Comparison of ENCODE assay signal across 20 cellular contexts in genomic region chr10:71891437-71891836, GRCh38.
"Had no signal": no experiment of that assay in that cellular context is flagged by ENCODE, and none has a peak within 500 bp of the region (broad histone marks: within the 10 kb centered on the region; RNA-seq: fewer than 3 reads in every experiment).

No MANE protein-coding gene starts in this region.

- H3K9me3 Mint-ChIP-seq: activated CD4-positive, alpha-beta T cell treated with anti-CD3 and anti-CD28 coated beads, Interleukin-2, amount 10 ng/mL, durations not matched to agents 7 days and 5 days; activated naive CD8-positive, alpha-beta T cell treated with anti-CD3 and anti-CD28 coated beads, Interleukin-2, amount 10 ng/mL, durations not matched to agents 7 days and 5 days; activated T-helper 1 cell treated with anti-CD3 and anti-CD28 coated beads, Interleukin-12 subunit alpha, Interleukin-12 subunit beta, Interleukin-2, Interleukin-4 antibody, amounts not matched to agents 30 ng/mL and 10 ng/mL and 1 ng/mL, durations not matched to agents 14 hours and 24 hours and 36 hours; natural killer cell treated with Interleukin-12 subunit alpha and Interleukin-12 subunit beta and Interleukin-15 and Interleukin-18, amount 100 ng/mL, for 72 hours; T-helper 2 cell treated with Interferon-gamma antibody and Interleukin-4, amounts not matched to agents 5 μg/mL and 100 μg/mL, for 36 hours had no signal

- H3K36me3 Mint-ChIP-seq: activated naive CD8-positive, alpha-beta T cell treated with anti-CD3 and anti-CD28 coated beads, Interleukin-2, amount 10 ng/mL, durations not matched to agents 7 days and 5 days; natural killer cell treated with Interleukin-12 subunit alpha and Interleukin-12 subunit beta and Interleukin-15 and Interleukin-18, amount 100 ng/mL, for 72 hours had no signal

- H3K4me3 Mint-ChIP-seq: activated CD4-positive, alpha-beta T cell treated with anti-CD3 and anti-CD28 coated beads, Interleukin-2, amount 10 ng/mL, durations not matched to agents 7 days and 5 days; activated CD8-positive, alpha-beta T cell treated with anti-CD3 and anti-CD28 coated beads, Interleukin-2, amount 10 ng/mL, durations not matched to agents 7 days and 5 days; activated naive CD8-positive, alpha-beta T cell treated with anti-CD3 and anti-CD28 coated beads, Interleukin-2, amount 10 ng/mL, durations not matched to agents 7 days and 5 days; activated T-helper 1 cell treated with anti-CD3 and anti-CD28 coated beads, Interleukin-12 subunit alpha, Interleukin-12 subunit beta, Interleukin-2, Interleukin-4 antibody, amounts not matched to agents 30 ng/mL and 10 ng/mL and 1 ng/mL, durations not matched to agents 14 hours and 24 hours and 36 hours; natural killer cell treated with Interleukin-12 subunit alpha and Interleukin-12 subunit beta and Interleukin-15 and Interleukin-18, amount 100 ng/mL, for 72 hours; T-helper 2 cell treated with Interferon-gamma antibody and Interleukin-4, amounts not matched to agents 5 μg/mL and 100 μg/mL, for 36 hours had no signal

- H3K27ac ChIP-seq: cardiac muscle cell, VCaP had no signal

- H3K27me3 ChIP-seq: heart right ventricle, right lobe of liver, upper lobe of left lung had no signal

- H3K9me3 ChIP-seq: heart right ventricle, right lobe of liver, upper lobe of left lung had no signal

- H3K27ac Mint-ChIP-seq: activated CD4-positive, alpha-beta T cell treated with anti-CD3 and anti-CD28 coated beads, Interleukin-2, amount 10 ng/mL, durations not matched to agents 7 days and 5 days; activated T-helper 1 cell treated with anti-CD3 and anti-CD28 coated beads, Interleukin-12 subunit alpha, Interleukin-12 subunit beta, Interleukin-2, Interleukin-4 antibody, amounts not matched to agents 30 ng/mL and 10 ng/mL and 1 ng/mL, durations not matched to agents 14 hours and 24 hours and 36 hours; natural killer cell treated with Interleukin-12 subunit alpha and Interleukin-12 subunit beta and Interleukin-15 and Interleukin-18, amount 100 ng/mL, for 72 hours; T-helper 2 cell treated with Interferon-gamma antibody and Interleukin-4, amounts not matched to agents 5 μg/mL and 100 μg/mL, for 36 hours had no signal

- DNase-seq: activated CD4-positive, alpha-beta T cell treated with anti-CD3 and anti-CD28 coated beads, Interleukin-2, amount 10 ng/mL, durations not matched to agents 7 days and 5 days; activated CD4-positive, CD25-positive, alpha-beta regulatory T cell treated with anti-CD3 and anti-CD28 coated beads, Interleukin-2, amount 50 U/mL, for 72 hours; activated CD8-positive, alpha-beta T cell treated with anti-CD3 and anti-CD28 coated beads, Interleukin-2, amount 10 ng/mL, durations not matched to agents 7 days and 5 days; activated naive CD4-positive, alpha-beta T cell; activated naive CD8-positive, alpha-beta T cell treated with anti-CD3 and anti-CD28 coated beads, Interleukin-2, amount 10 ng/mL, durations not matched to agents 7 days and 5 days; amygdala; cortex of kidney; heart right ventricle; islet precursor cell; left cardiac atrium; stimulated activated CD4-positive, alpha-beta T cell treated with anti-CD3 and anti-CD28 coated beads, Interleukin-4, amount 100 ng/mL, for 1 hour; stimulated activated naive CD4-positive, alpha-beta T cell treated with Interleukin-2 at 50 U/mL for 16 hours had no signal

- ATAC-seq: activated CD8-positive, alpha-beta T cell treated with anti-CD3 and anti-CD28 coated beads, Interleukin-2, amount 10 ng/mL, durations not matched to agents 7 days and 5 days; heart right ventricle; left cardiac atrium; natural killer cell treated with Interleukin-12 subunit alpha and Interleukin-12 subunit beta and Interleukin-15 and Interleukin-18, amount 100 ng/mL, for 72 hours; right lobe of liver had no signal

- FAIRE-seq: endometrium had no signal

- H3K36me3 ChIP-seq: cardiac muscle cell, heart right ventricle, right lobe of liver, upper lobe of left lung had no signal

- H3K4me3 ChIP-seq: cardiac muscle cell, heart right ventricle, right lobe of liver, upper lobe of left lung had no signal
